In the genomic region with DNA sequence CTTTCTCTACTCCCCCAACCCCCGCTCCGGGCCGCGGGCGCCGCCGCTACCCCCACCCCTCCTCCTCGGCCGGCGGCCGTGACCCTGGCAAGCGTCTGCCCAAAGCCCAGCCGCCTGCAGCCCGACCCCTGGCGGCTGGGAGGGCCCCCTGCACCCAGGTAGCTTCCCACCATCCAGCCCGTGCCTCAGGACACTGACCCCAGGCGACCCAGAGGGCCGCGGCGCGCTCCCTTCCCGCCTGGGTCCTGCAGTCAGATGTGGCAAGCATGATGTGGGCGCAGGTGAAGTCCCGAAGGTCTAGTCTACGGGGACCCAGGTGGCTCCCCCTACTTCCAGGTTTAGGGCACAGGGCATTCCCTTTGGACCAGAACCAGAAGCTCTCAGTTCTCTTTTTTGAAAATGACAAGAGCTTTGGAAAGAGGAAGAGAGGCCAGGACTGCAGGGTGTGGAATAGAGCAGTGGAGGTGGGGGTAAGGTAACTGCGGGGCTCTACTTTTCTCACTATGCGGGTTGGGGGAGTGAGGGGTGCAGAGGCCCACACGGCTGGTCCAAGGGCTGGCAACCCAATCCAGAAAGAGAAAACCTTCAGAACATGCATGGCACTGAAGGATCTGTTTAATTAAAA, we compare ENCODE assay signal across 8 cellular contexts. TPM values are rescaled to one million over a fixed set of nuclear protein-coding genes. Genes with fewer than 3 reads are reported as not detected.
DNase-seq lines count a peak whose midpoint lies in the region; ATAC-seq and TF ChIP-seq lines count a peak whose summit lies in the region.

A gene with protein sequence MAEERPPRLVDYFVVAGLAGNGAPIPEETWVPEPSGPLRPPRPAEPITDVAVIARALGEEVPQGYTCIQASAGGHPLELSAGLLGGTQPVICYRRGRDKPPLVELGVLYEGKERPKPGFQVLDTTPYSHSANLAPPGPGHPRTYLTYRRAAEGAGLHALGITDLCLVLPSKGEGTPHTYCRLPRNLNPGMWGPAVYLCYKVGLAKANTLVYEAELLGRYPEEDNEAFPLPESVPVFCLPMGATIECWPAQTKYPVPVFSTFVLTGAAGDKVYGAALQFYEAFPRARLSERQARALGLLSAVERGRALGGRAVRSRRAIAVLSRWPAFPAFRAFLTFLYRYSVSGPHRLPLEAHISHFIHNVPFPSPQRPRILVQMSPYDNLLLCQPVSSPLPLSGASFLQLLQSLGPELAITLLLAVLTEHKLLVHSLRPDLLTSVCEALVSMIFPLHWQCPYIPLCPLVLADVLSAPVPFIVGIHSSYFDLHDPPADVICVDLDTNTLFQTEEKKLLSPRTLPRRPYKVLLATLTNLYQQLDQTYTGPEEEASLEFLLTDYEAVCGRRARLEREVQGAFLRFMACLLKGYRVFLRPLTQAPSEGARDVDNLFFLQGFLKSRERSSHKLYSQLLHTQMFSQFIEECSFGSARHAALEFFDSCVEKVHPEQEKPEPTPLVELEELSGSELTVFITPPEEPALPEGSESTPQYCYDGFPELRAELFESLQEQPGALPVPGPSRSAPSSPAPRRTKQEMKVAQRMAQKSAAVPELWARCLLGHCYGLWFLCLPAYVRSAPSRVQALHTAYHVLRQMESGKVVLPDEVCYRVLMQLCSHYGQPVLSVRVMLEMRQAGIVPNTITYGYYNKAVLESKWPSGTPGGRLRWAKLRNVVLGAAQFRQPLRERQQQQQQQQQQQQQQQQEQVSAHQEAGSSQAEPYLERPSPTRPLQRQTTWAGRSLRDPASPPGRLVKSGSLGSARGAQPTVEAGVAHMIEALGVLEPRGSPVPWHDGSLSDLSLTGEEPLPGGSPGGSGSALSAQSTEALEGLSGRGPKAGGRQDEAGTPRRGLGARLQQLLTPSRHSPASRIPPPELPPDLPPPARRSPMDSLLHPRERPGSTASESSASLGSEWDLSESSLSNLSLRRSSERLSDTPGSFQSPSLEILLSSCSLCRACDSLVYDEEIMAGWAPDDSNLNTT (N-terminal part only) (minus strand): TSS at position 97 of the 625 bp plus-strand sequence. CDS start 2,344 bp downstream, outside the sequence.

- peak; percentile 55 for DNase-seq in DMS79 (lab: John Stamatoyannopoulos, UW)
- peak; percentile 74 for DNase-seq in RPMI7951 (ENCODE audit: low read depth)
- peak; percentile 60 for DNase-seq in activated effector memory CD4-positive, alpha-beta T cell treated with Interleukin-2 at 50 U/mL for 16 hours
- peak; percentile 66 for DNase-seq in fibroblast of the aortic adventitia (ENCODE audit: low read depth)
- peak; percentile 87 for DNase-seq in nephron progenitor cell
- peak; percentile 59 for DNase-seq in stromal cell of bone marrow (ENCODE audit: low read depth)

- H3K4me3 ChIP-seq in fibroblast of the aortic adventitia (ENCODE audit: low read depth, low read length), result peak within 1 kb of the TSS; percentile 86

- no peaks in the 10 kb centered on the region for H3K27me3 Mint-ChIP-seq in IgD-negative memory B cell
- H3K27me3 Mint-ChIP-seq in nephron progenitor cell (ENCODE audit: low read depth, poor library complexity), result no peaks in the 10 kb centered on the region

- peak; percentile 93 for TF ChIP-seq CTCF in fibroblast of the aortic adventitia (IDR thresholded peaks at IDR 0.05; ENCODE audit: insufficient read depth, low read length)
- TF ChIP-seq CTCF in nephron progenitor cell (IDR thresholded peaks at IDR 0.05), result peak; percentile 88

- H3K4me3 Mint-ChIP-seq in IgD-negative memory B cell, result peak within 1 kb of the TSS; percentile 91 to 99 (median 96)
- H3K4me3 Mint-ChIP-seq in nephron progenitor cell, result peak within 1 kb of the TSS; percentile 86

- H3K9me3 Mint-ChIP-seq in IgD-negative memory B cell (no peaks in the 10 kb centered on the region), nephron progenitor cell (no peaks in the 10 kb centered on the region)

- peak within 1 kb of the TSS; percentile 98 to 100 (median 99) for H3K27ac Mint-ChIP-seq in IgD-negative memory B cell
- peak within 1 kb of the TSS; percentile 88 for H3K27ac Mint-ChIP-seq in nephron progenitor cell

- peak; percentile 66 for ATAC-seq in GM21529 (IDR thresholded peaks at IDR 0.05; ENCODE audit: unreplicated experiment)

- H3K36me3 Mint-ChIP-seq in IgD-negative memory B cell, result peaks cover 6% of the 10 kb centered on the region
- peaks cover 20% of the 10 kb centered on the region for H3K36me3 Mint-ChIP-seq in nephron progenitor cell (ENCODE audit: low read depth)

- peaks cover 15 to 27% (median 23%) of the 10 kb centered on the region in 3 donors for H3K4me1 Mint-ChIP-seq in IgD-negative memory B cell
- H3K4me1 Mint-ChIP-seq in nephron progenitor cell, result peaks cover 36% of the 10 kb centered on the region

RNA-seq across cellular contexts. Expression of the gene that starts here (rescaled TPM):
- 36.3 TPM for polyA plus RNA-seq in IgD-negative memory B cell
- total RNA-seq in RPMI7951 (2014; rRNA removed; shearing (Covaris generic)), result 5.9 and 8.0 TPM in 2 replicates
- 14.9 and 23.2 TPM in 2 replicates for total RNA-seq in fibroblast of the aortic adventitia (ENCODE audit: low replicate concordance)

Comparison
In these comparisons a context has a peak if more than half of its experiments do, and no peak if none do; other contexts are left out.
1. Peak in every context shown above with its lines: DNase-seq, ATAC-seq and H3K4me3 ChIP-seq.